In genomic region chr11:131683666-131684065, GRCh38 we compare ENCODE assay signal across 25 cellular contexts.
"Had no signal": no experiment of that assay in that cellular context is flagged by ENCODE, and none has a peak within 500 bp of the region (broad histone marks: within the 10 kb centered on the region; RNA-seq: fewer than 3 reads in every experiment).

No MANE protein-coding gene starts in this region.

- H3K27ac Mint-ChIP-seq: activated CD8-positive, alpha-beta T cell treated with anti-CD3 and anti-CD28 coated beads, Interleukin-2, amount 10 ng/mL, durations not matched to agents 7 days and 5 days; activated naive CD4-positive, alpha-beta T cell treated with anti-CD3 and anti-CD28 coated beads, Interleukin-2, amount 10 ng/mL, durations not matched to agents 7 days and 5 days; activated naive CD8-positive, alpha-beta T cell treated with anti-CD3 and anti-CD28 coated beads for 36 hours; activated T-cell treated with anti-CD3 and anti-CD28 coated beads, Interleukin-2, amount 50 U/mL, for 72 hours; activated T-helper 2 cell treated with anti-CD3 and anti-CD28 coated beads, Interferon-gamma antibody, Interleukin-2, Interleukin-4, amounts not matched to agents 10 μg/mL and 5 μg/mL and 100 μg/mL, durations not matched to agents 14 hours and 24 hours and 36 hours; T-helper 1 cell treated with Interleukin-12 subunit alpha and Interleukin-12 subunit beta and Interleukin-4 antibody, amounts not matched to agents 30 μg/mL and 1 μg/mL, for 36 hours had no signal

- H3K4me3 Mint-ChIP-seq: activated CD8-positive, alpha-beta T cell treated with anti-CD3 and anti-CD28 coated beads, Interleukin-2, amount 10 ng/mL, durations not matched to agents 7 days and 5 days; activated naive CD4-positive, alpha-beta T cell treated with anti-CD3 and anti-CD28 coated beads, Interleukin-2, amount 10 ng/mL, durations not matched to agents 7 days and 5 days; activated naive CD8-positive, alpha-beta T cell treated with anti-CD3 and anti-CD28 coated beads for 36 hours; activated T-cell treated with anti-CD3 and anti-CD28 coated beads, Interleukin-2, amount 50 U/mL, for 72 hours; T-helper 1 cell treated with Interleukin-12 subunit alpha and Interleukin-12 subunit beta and Interleukin-4 antibody, amounts not matched to agents 30 μg/mL and 1 μg/mL, for 36 hours had no signal

- H3K4me3 ChIP-seq: cardiac muscle cell, MG63, Peyer's patch, SJSA1 had no signal

- H3K4me1 Mint-ChIP-seq: activated naive CD4-positive, alpha-beta T cell treated with anti-CD3 and anti-CD28 coated beads, Interleukin-2, amount 10 ng/mL, durations not matched to agents 7 days and 5 days; activated naive CD8-positive, alpha-beta T cell treated with anti-CD3 and anti-CD28 coated beads for 36 hours had no signal

- H3K27me3 Mint-ChIP-seq: activated naive CD4-positive, alpha-beta T cell treated with anti-CD3 and anti-CD28 coated beads, Interleukin-2, amount 10 ng/mL, durations not matched to agents 7 days and 5 days had no signal

- DNase-seq: activated CD4-positive, alpha-beta T cell treated with anti-CD3 and anti-CD28 coated beads for 48 hours; activated CD4-positive, alpha-beta T cell treated with anti-CD3 and anti-CD28 coated beads, Interleukin-2, amount 50 U/mL, for 4 hours; activated CD4-positive, CD25-positive, alpha-beta regulatory T cell treated with anti-CD3 and anti-CD28 coated beads, Interleukin-2, amount 50 U/mL, for 72 hours; activated CD8-positive, alpha-beta T cell treated with anti-CD3 and anti-CD28 coated beads, Interleukin-2, amount 10 ng/mL, durations not matched to agents 7 days and 5 days; activated gamma-delta T cell treated with Interleukin-2 at 50 U/mL for 16 hours; activated naive CD4-positive, alpha-beta T cell treated with anti-CD3 and anti-CD28 coated beads, Interleukin-2, amount 10 ng/mL, durations not matched to agents 7 days and 5 days; activated naive CD8-positive, alpha-beta T cell treated with anti-CD3 and anti-CD28 coated beads for 36 hours; activated T-cell treated with anti-CD3 and anti-CD28 coated beads, Interleukin-2, amount 50 U/mL, for 72 hours; brain microvascular endothelial cell; MG63; MV-4-11; NCI-H1092 treated with DMSO at 0.1 percent for 48 hours; NCI-H1417 treated with DMSO at 0.1 percent for 48 hours; NCI-H1694; NCI-H2029; NCI-H510A treated with DMSO at 0.1 percent for 48 hours; NCI-H69; Peyer's patch; SHP77; SW 1271 had no signal

- H3K9me3 Mint-ChIP-seq: activated naive CD4-positive, alpha-beta T cell treated with anti-CD3 and anti-CD28 coated beads, Interleukin-2, amount 10 ng/mL, durations not matched to agents 7 days and 5 days; activated naive CD8-positive, alpha-beta T cell treated with anti-CD3 and anti-CD28 coated beads for 36 hours; activated T-cell treated with anti-CD3 and anti-CD28 coated beads, Interleukin-2, amount 50 U/mL, for 72 hours; activated T-helper 2 cell treated with anti-CD3 and anti-CD28 coated beads, Interferon-gamma antibody, Interleukin-2, Interleukin-4, amounts not matched to agents 10 μg/mL and 5 μg/mL and 100 μg/mL, durations not matched to agents 14 hours and 24 hours and 36 hours; T-helper 1 cell treated with Interleukin-12 subunit alpha and Interleukin-12 subunit beta and Interleukin-4 antibody, amounts not matched to agents 30 μg/mL and 1 μg/mL, for 36 hours had no signal

- H3K36me3 Mint-ChIP-seq: activated naive CD4-positive, alpha-beta T cell treated with anti-CD3 and anti-CD28 coated beads, Interleukin-2, amount 10 ng/mL, durations not matched to agents 7 days and 5 days; activated naive CD8-positive, alpha-beta T cell treated with anti-CD3 and anti-CD28 coated beads for 36 hours had no signal

- H3K9me3 ChIP-seq: MG63, Peyer's patch, SJSA1 had no signal

- H3K4me1 ChIP-seq: SJSA1 had no signal

- ATAC-seq: activated CD8-positive, alpha-beta T cell treated with anti-CD3 and anti-CD28 coated beads, Interleukin-2, amount 10 ng/mL, durations not matched to agents 7 days and 5 days; activated T-cell treated with anti-CD3 and anti-CD28 coated beads, Interleukin-2, amount 50 U/mL, for 72 hours; SK-N-SH treated with all-trans-retinoic acid at 6 μM for 48 hours had no signal

- H3K27ac ChIP-seq: brain microvascular endothelial cell, cardiac muscle cell, Peyer's patch, SJSA1 had no signal

- H3K36me3 ChIP-seq: brain microvascular endothelial cell, cardiac muscle cell, MG63, Peyer's patch, SJSA1 had no signal

- H3K27me3 ChIP-seq: Peyer's patch, SJSA1 had no signal
